ENCODE assay signal across 9 cellular contexts in the genomic region with DNA sequence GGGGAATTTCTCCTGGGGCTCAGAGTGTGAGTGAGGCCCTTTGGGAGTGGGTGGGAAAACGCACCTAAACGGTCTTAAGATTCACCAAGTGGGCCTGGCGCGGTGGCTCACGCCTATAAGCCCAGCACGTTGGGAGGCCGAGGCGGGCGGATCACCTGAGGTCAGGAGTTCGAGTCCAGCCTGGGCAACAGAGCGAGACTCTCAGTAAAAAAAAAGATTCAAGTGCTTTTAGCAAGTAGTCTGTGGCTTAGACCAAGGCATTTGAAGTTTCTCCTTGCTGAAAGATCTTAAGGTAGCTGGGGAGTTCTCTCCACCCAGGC. TPM values are rescaled to one million over a fixed set of nuclear protein-coding genes. Genes with fewer than 3 reads are reported as not detected.
DNase-seq lines count a peak whose midpoint lies in the region; ATAC-seq and TF ChIP-seq lines count a peak whose summit lies in the region.
"Had no signal": no experiment of that assay in that cellular context is flagged by ENCODE, and none has a peak within 500 bp of the region (broad histone marks: within the 10 kb centered on the region; RNA-seq: fewer than 3 reads in every experiment).

No MANE protein-coding gene starts in this region.

- H3K27me3 ChIP-seq in H7 (ENCODE audit: control insufficient read depth, insufficient read depth, low read length) (no peaks in the 10 kb centered on the region), gastroesophageal sphincter (no peaks in the 10 kb centered on the region), skeletal muscle satellite cell (ENCODE audit: control insufficient read depth, insufficient read depth, low read length) (no peaks in the 10 kb centered on the region)

- WGBS in gastroesophageal sphincter (ENCODE audit: low coverage in 1 of 2), 2 donors = 53% methylated on average over 5 of the region's 11 CpGs; no CpG with 5 or more reads in 1 of the 2 donors

- H3K36me3 Mint-ChIP-seq in WTC11 = peaks cover 49% of the 10 kb centered on the region

- H3K9me3 Mint-ChIP-seq in WTC11 = no peaks in the 10 kb centered on the region

- H3K4me1 ChIP-seq in gastroesophageal sphincter = peaks cover 0 to 35% (median 5%) of the 10 kb centered on the region in 3 donors
- H3K4me1 ChIP-seq in skeletal muscle satellite cell (ENCODE audit: control insufficient read depth, insufficient read depth, low read length) = peaks cover 17% of the 10 kb centered on the region

- H3K9me3 ChIP-seq in gastroesophageal sphincter = no peaks in the 10 kb centered on the region
- H3K9me3 ChIP-seq in skeletal muscle satellite cell (replicated peaks; ENCODE audit: low read length) = no peaks in the 10 kb centered on the region

- no peak for TF ChIP-seq POLR2A in gastroesophageal sphincter (IDR thresholded peaks at IDR 0.05)

- H3K27me3 Mint-ChIP-seq in WTC11 (ENCODE audit: low read depth) = no peaks in the 10 kb centered on the region

- H3K27ac Mint-ChIP-seq in WTC11 = peak overlapping the region; percentile 92

- H3K27ac ChIP-seq in gastroesophageal sphincter = peak overlapping the region; percentile 90 to 99 (median 96)

- peaks cover 22% of the 10 kb centered on the region for H3K4me1 Mint-ChIP-seq in WTC11

- H3K36me3 ChIP-seq in H7 (replicated peaks; ENCODE audit: control insufficient read depth, insufficient read depth, low read length) (peaks cover 28% of the 10 kb centered on the region), gastroesophageal sphincter (peaks cover 0 to 55% of the 10 kb centered on the region in 2 donors), skeletal muscle satellite cell (ENCODE audit: insufficient read depth, low read length) (peaks cover 60% of the 10 kb centered on the region)

- POLR2A ChIA-PET in WTC11 (lab: Charles Lee) = interaction anchor here (1.1 to 2.8 kb wide), 4 partner anchors 8 to 745 kb away, joined by 3 to 19 read pairs (median 12); partner anchors contain the start of gene PRDX1

- peak overlapping the region; percentile 95 for H3K9ac ChIP-seq in skeletal muscle satellite cell (ENCODE audit: low read depth, low read length)

- TF ChIP-seq CTCF in WTC11 (IDR thresholded peaks at IDR 0.05) (no peak), gastroesophageal sphincter (IDR thresholded peaks at IDR 0.05) (no peak)

- DNase-seq in H7 = no peak
- DNase-seq in WTC11 (ENCODE audit: low spot score) = no peak
- DNase-seq in SIG-M5 treated with dmso at 0.1 percent for 504 hours (lab: John Stamatoyannopoulos, UW; ENCODE audit: unreplicated experiment) = no peak
- DNase-seq in hepatic stellate cell (ENCODE audit: low spot score) = no peak
- DNase-seq: GOT3 had no signal

- H3K4me3 ChIP-seq in H7 (ENCODE audit: insufficient read depth, low read depth, low read length) (peak overlapping the region; percentile 100), gastroesophageal sphincter (peak overlapping the region; percentile 64 to 95), skeletal muscle satellite cell (ENCODE audit: low read length) (peak overlapping the region; percentile 91)

- peak overlapping the region; percentile 94 for H3K4me2 ChIP-seq in skeletal muscle satellite cell (ENCODE audit: low read length)

- peak overlapping the region; percentile 87 for H3K4me3 Mint-ChIP-seq in WTC11

- CTCF ChIA-PET in WTC11 (lab: Charles Lee) = interaction anchor here (1.7 to 2.0 kb wide), 2 partner anchors 10 to 17 kb away, joined by 5 to 9 read pairs; partner anchors contain the start of gene BEST4

- ATAC-seq in WTC11 = no peak
- ATAC-seq in gastroesophageal sphincter = no peak
- ATAC-seq in HG02885 (IDR thresholded peaks at IDR 0.05; ENCODE audit: poor library complexity, unreplicated experiment) = no peak
- ATAC-seq in HG02678 (IDR thresholded peaks at IDR 0.05; ENCODE audit: unreplicated experiment) = no peak

- no peak for TF ChIP-seq EP300 in gastroesophageal sphincter (IDR thresholded peaks at IDR 0.05)

TF ChIP-seq in WTC11, 78 proteins besides CTCF, POLR2A, EP300 and RAD21 (continues in another document):
- TF ChIP-seq SOX15 (CRISPR knock-in tag; IDR thresholded peaks at IDR 0.05) (no peak), CREB1 (CRISPR knock-in tag; IDR thresholded peaks at IDR 0.05) (no peak), NR3C1 (CRISPR knock-in tag; conservative IDR thresholded peaks at IDR 0.05; ENCODE audit: low read depth) (no peak), ZBTB43 (CRISPR knock-in tag; IDR thresholded peaks at IDR 0.05) (no peak), JAZF1 (CRISPR knock-in tag; IDR thresholded peaks at IDR 0.05) (no peak), TEAD4 (CRISPR knock-in tag; IDR thresholded peaks at IDR 0.05) (no peak), NFYB (CRISPR knock-in tag; conservative IDR thresholded peaks at IDR 0.05; ENCODE audit: low read depth) (no peak), ZNF121 (CRISPR knock-in tag; IDR thresholded peaks at IDR 0.05) (no peak), MYBL2 (CRISPR knock-in tag; IDR thresholded peaks at IDR 0.05) (no peak), GABPB1 (CRISPR knock-in tag; IDR thresholded peaks at IDR 0.05) (no peak)
- TF ChIP-seq, protein P1, sequence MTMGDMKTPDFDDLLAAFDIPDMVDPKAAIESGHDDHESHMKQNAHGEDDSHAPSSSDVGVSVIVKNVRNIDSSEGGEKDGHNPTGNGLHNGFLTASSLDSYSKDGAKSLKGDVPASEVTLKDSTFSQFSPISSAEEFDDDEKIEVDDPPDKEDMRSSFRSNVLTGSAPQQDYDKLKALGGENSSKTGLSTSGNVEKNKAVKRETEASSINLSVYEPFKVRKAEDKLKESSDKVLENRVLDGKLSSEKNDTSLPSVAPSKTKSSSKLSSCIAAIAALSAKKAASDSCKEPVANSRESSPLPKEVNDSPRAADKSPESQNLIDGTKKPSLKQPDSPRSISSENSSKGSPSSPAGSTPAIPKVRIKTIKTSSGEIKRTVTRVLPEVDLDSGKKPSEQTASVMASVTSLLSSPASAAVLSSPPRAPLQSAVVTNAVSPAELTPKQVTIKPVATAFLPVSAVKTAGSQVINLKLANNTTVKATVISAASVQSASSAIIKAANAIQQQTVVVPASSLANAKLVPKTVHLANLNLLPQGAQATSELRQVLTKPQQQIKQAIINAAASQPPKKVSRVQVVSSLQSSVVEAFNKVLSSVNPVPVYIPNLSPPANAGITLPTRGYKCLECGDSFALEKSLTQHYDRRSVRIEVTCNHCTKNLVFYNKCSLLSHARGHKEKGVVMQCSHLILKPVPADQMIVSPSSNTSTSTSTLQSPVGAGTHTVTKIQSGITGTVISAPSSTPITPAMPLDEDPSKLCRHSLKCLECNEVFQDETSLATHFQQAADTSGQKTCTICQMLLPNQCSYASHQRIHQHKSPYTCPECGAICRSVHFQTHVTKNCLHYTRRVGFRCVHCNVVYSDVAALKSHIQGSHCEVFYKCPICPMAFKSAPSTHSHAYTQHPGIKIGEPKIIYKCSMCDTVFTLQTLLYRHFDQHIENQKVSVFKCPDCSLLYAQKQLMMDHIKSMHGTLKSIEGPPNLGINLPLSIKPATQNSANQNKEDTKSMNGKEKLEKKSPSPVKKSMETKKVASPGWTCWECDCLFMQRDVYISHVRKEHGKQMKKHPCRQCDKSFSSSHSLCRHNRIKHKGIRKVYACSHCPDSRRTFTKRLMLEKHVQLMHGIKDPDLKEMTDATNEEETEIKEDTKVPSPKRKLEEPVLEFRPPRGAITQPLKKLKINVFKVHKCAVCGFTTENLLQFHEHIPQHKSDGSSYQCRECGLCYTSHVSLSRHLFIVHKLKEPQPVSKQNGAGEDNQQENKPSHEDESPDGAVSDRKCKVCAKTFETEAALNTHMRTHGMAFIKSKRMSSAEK (CRISPR knock-in tag; IDR thresholded peaks at IDR 0.05; ENCODE audit: borderline replicate concordance) = no peak
- TF ChIP-seq, protein P2, sequence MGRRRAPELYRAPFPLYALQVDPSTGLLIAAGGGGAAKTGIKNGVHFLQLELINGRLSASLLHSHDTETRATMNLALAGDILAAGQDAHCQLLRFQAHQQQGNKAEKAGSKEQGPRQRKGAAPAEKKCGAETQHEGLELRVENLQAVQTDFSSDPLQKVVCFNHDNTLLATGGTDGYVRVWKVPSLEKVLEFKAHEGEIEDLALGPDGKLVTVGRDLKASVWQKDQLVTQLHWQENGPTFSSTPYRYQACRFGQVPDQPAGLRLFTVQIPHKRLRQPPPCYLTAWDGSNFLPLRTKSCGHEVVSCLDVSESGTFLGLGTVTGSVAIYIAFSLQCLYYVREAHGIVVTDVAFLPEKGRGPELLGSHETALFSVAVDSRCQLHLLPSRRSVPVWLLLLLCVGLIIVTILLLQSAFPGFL (CRISPR knock-in tag; IDR thresholded peaks at IDR 0.05; ENCODE audit: borderline replicate concordance) = no peak

RNA-seq across cellular contexts. Expression of gene RPS8, which starts 1.4 kb away (rescaled TPM):
- total RNA-seq in H7 (2014; rRNA removed; shearing (Covaris generic)) = 3,197 and 3,561 TPM in 2 replicates
- total RNA-seq in WTC11 (2021) (2,343 to 2,726 TPM (median 2,722 TPM) in 3 replicates), gastroesophageal sphincter (1,000 to 10,000 TPM; 1,157 to 3,010 (median 2,305) TPM)
- total RNA-seq in skeletal muscle satellite cell (2012; rRNA removed) = 1,645 and 2,137 TPM in 2 replicates

RNA-seq across cellular contexts. Expression of gene BEST4, which starts 11.3 kb away (rescaled TPM):
- total RNA-seq in H7 (2014; rRNA removed; shearing (Covaris generic)) = 0.80 and 1.4 TPM in 2 replicates
- total RNA-seq in WTC11 (2021) (1.6 to 1.7 TPM (median 1.6 TPM) in 3 replicates), gastroesophageal sphincter (under 1 TPM in 2 of 4 donors, not detected in 2; 0.15 to 0.31 TPM)
- 0.25 TPM in 1 of 2 replicates, not detected in the other for total RNA-seq in skeletal muscle satellite cell (2012; rRNA removed)

RNA-seq across cellular contexts. Expression of gene PLK3, which starts 23.5 kb away (rescaled TPM):
- total RNA-seq in H7 (2014; rRNA removed; shearing (Covaris generic)) = 4.9 and 10.1 TPM in 2 replicates
- total RNA-seq in WTC11 (2021) (10.1 to 16.4 TPM (median 12.0 TPM) in 3 replicates), gastroesophageal sphincter (10 to 100 TPM in 3 of 4 donors, 1 to 10 TPM in 1; 9.4 to 31.2 (median 12.0) TPM)
- total RNA-seq in skeletal muscle satellite cell (2012; rRNA removed) = 25.1 and 31.4 TPM in 2 replicates

RNA-seq across cellular contexts. Expression of gene DYNLT4, which starts 30.4 kb away (rescaled TPM):
- total RNA-seq in H7 (2014; rRNA removed; shearing (Covaris generic)) = 1.00 TPM in 1 of 2 replicates, not detected in the other
- 0.31 to 0.62 TPM (median 0.57 TPM) in 3 replicates for total RNA-seq in WTC11 (2021)
- 1 to 10 TPM in 1 of 4 donors, not detected in 3; 1.4 TPM for total RNA-seq in gastroesophageal sphincter
- total RNA-seq in skeletal muscle satellite cell (2012; rRNA removed) = not detected in 2 replicates

RNA-seq across cellular contexts. Expression of gene BTBD19, which starts 31.6 kb away (rescaled TPM):
- total RNA-seq in H7 (2014; rRNA removed; shearing (Covaris generic)) = 0.78 and 1.4 TPM in 2 replicates
- total RNA-seq in WTC11 (2021) = 1.7 to 2.0 TPM (median 1.8 TPM) in 3 replicates
- total RNA-seq in gastroesophageal sphincter = 10 to 100 TPM in 1 of 4 donors, 1 to 10 TPM in 2, under 1 TPM in 1; 0.22 to 12.1 (median 5.6) TPM
- total RNA-seq in skeletal muscle satellite cell (2012; rRNA removed) = 3.5 and 3.7 TPM in 2 replicates
